ENCODE assay signal across 14 cellular contexts in the genomic region with DNA sequence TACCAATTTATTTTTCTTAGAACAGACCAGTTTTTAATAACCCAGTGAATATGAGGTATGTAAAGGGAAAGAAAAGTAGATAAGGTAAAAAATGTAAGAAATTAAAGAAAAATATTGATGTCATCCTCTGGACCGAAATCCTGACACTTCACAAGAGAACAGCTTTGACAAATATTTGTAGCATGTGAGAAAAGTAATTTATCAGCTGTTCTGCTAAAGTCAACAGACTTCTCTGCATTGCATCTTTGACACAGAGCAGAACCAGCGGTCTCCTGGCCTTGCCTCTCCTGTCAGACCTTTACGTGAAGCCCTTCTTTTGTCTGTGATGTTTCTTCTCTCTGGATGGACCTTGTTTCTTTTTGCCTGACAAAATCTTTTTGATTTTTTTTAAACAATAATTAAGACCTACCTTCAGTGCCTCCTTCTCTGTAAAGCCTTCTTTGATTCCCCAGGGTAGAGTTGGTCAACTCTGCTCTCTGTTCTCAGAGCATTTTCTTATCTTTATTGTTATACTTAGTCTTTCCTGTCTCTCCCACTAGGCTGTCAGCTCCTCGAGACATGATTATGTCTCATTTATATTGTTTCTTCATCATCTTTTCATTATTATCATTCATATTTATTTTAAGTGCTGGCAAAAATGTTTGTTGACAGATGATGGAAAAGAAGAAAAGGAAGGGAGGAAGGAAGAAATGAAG. TPM values are rescaled to one million over a fixed set of nuclear protein-coding genes. Genes with fewer than 3 reads are reported as not detected.
"Had no signal": no experiment of that assay in that cellular context is flagged by ENCODE, and none has a peak within 500 bp of the region (broad histone marks: within the 10 kb centered on the region; RNA-seq: fewer than 3 reads in every experiment).

No MANE protein-coding gene starts in this region.

- H3K4me3 Mint-ChIP-seq: activated CD4-positive, alpha-beta T cell treated with anti-CD3 and anti-CD28 coated beads for 36 hours; activated CD8-positive, alpha-beta T cell treated with anti-CD3 and anti-CD28 coated beads for 36 hours; natural killer cell treated with Interleukin-12 subunit alpha and Interleukin-12 subunit beta and Interleukin-15 and Interleukin-18, amount 100 ng/mL, for 72 hours had no signal

- H3K4me1 ChIP-seq: lower lobe of right lung had no signal

- H3K4me1 Mint-ChIP-seq: activated CD4-positive, alpha-beta T cell treated with anti-CD3 and anti-CD28 coated beads for 36 hours had no signal

- DNase-seq: activated CD4-positive, alpha-beta T cell treated with anti-CD3 and anti-CD28 coated beads for 36 hours; activated CD8-positive, alpha-beta memory T cell treated with anti-CD3 and anti-CD28 coated beads, Interleukin-2, amount 50 U/mL, for 4 hours; activated CD8-positive, alpha-beta T cell treated with anti-CD3 and anti-CD28 coated beads for 36 hours; central memory CD4-positive, alpha-beta T cell; cortex of kidney; effector CD8-positive, alpha-beta T cell; hippocampal formation; lower lobe of right lung; stimulated activated CD4-positive, alpha-beta T cell treated with anti-CD3 and anti-CD28 coated beads, Interleukin-2, amount 100 ng/mL, for 48 hours; stimulated activated naive CD8-positive, alpha-beta T cell treated with anti-CD3 and anti-CD28 coated beads, Interleukin-15, Interleukin-2, amounts not matched to agents 100 U/mL and 50 U/mL, for 24 hours; T-helper 9 cell; WERI-Rb-1 had no signal

- H3K4me3 ChIP-seq: lower lobe of right lung had no signal

- H3K36me3 ChIP-seq: lower lobe of right lung, WERI-Rb-1 had no signal

- H3K36me3 Mint-ChIP-seq: natural killer cell treated with Interleukin-12 subunit alpha and Interleukin-12 subunit beta and Interleukin-15 and Interleukin-18, amount 100 ng/mL, for 72 hours had no signal

- H3K9me3 Mint-ChIP-seq: activated CD8-positive, alpha-beta T cell treated with anti-CD3 and anti-CD28 coated beads for 36 hours; natural killer cell treated with Interleukin-12 subunit alpha and Interleukin-12 subunit beta and Interleukin-15 and Interleukin-18, amount 100 ng/mL, for 72 hours had no signal

- H3K27ac Mint-ChIP-seq: activated CD4-positive, alpha-beta T cell treated with anti-CD3 and anti-CD28 coated beads for 36 hours; activated CD8-positive, alpha-beta T cell treated with anti-CD3 and anti-CD28 coated beads for 36 hours; natural killer cell treated with Interleukin-12 subunit alpha and Interleukin-12 subunit beta and Interleukin-15 and Interleukin-18, amount 100 ng/mL, for 72 hours had no signal

- H3K9me3 ChIP-seq: lower lobe of right lung had no signal

- ATAC-seq: activated CD4-positive, alpha-beta T cell treated with anti-CD3 and anti-CD28 coated beads for 36 hours; activated CD8-positive, alpha-beta T cell treated with anti-CD3 and anti-CD28 coated beads for 36 hours; lower lobe of right lung; natural killer cell treated with Interleukin-12 subunit alpha and Interleukin-12 subunit beta and Interleukin-15 and Interleukin-18, amount 100 ng/mL, for 72 hours; stimulated activated naive CD8-positive, alpha-beta T cell treated with anti-CD3 and anti-CD28 coated beads, Interleukin-15, Interleukin-2, amounts not matched to agents 100 U/mL and 50 U/mL, for 24 hours had no signal

- H3K27ac ChIP-seq: lower lobe of right lung, WERI-Rb-1 had no signal

RNA-seq across cellular contexts. Expression of a gene that starts 35.4 kb away (rescaled TPM):
- total RNA-seq: activated CD4-positive, alpha-beta T cell treated with anti-CD3 and anti-CD28 coated beads for 36 hours; activated CD8-positive, alpha-beta T cell treated with anti-CD3 and anti-CD28 coated beads for 36 hours; mononuclear cell; natural killer cell treated with Interleukin-12 subunit alpha and Interleukin-12 subunit beta and Interleukin-15 and Interleukin-18, amount 100 ng/mL, for 72 hours had no signal
